In the genomic region with DNA sequence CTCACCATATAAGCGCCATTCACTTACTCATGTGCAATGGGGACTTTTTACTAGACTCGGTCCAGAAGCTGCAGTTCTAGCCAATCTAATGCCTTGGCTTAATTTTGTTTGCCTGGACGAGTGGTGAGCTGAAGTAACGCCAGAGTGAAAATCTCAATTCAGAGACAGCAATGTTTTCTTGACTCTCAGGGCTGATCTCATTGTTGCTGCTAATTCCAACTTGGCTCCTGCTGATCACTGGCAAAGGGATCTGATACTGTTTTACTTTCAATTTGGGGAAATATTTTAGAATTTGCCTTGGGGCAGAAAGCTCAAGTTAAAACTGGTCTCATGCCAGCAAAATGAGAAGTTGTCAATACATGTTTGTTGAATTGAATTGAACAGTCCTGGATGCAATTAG, we compare ENCODE assay signal across 18 cellular contexts.
DNase-seq lines count a peak whose midpoint lies in the region; ATAC-seq and TF ChIP-seq lines count a peak whose summit lies in the region.
"Had no signal": no experiment of that assay in that cellular context is flagged by ENCODE, and none has a peak within 500 bp of the region (broad histone marks: within the 10 kb centered on the region; RNA-seq: fewer than 3 reads in every experiment).

No MANE protein-coding gene starts in this region.

- H3K4me3 ChIP-seq in breast epithelium: peak overlapping the region in 1 of 3 donors; percentile 15
- no peak overlapping the region for H3K4me3 ChIP-seq in astrocyte of the cerebellum (ENCODE audit: low read depth, low read length)
- no peak overlapping the region for H3K4me3 ChIP-seq in heart left ventricle
- H3K4me3 ChIP-seq in thoracic aorta: peak overlapping the region; percentile 39
- no peak overlapping the region for H3K4me3 ChIP-seq in SK-N-SH (ENCODE audit: low read depth in 2 of 2, low read length in 1 of 2)
- H3K4me3 ChIP-seq in SJCRH30: no peak overlapping the region
- H3K4me3 ChIP-seq: lung had no signal

- no peaks in the 10 kb centered on the region for H3K79me2 ChIP-seq in SK-N-SH (ENCODE audit: insufficient read depth)

- in situ Hi-C loops in astrocyte of the cerebellum (cut with HindIII; ENCODE audit: low sequenced_read_pairs): no loop called here

- no peak for TF ChIP-seq CTCF in MCF 10A (IDR thresholded peaks at IDR 0.05; ENCODE audit: unreplicated experiment)
- no peak for TF ChIP-seq CTCF in breast epithelium (IDR thresholded peaks at IDR 0.05)
- no peak for TF ChIP-seq CTCF in astrocyte of the cerebellum (IDR thresholded peaks at IDR 0.05; ENCODE audit: low read depth, low read length, missing control alignments)
- TF ChIP-seq CTCF in heart left ventricle (IDR thresholded peaks at IDR 0.05): no peak
- no peak for TF ChIP-seq CTCF in thoracic aorta (IDR thresholded peaks at IDR 0.05)
- TF ChIP-seq CTCF in SK-N-SH (IDR thresholded peaks at IDR 0.05): no peak

- no peak overlapping the region for H3K4me3 Mint-ChIP-seq in MCF 10A (ENCODE audit: unreplicated experiment)
- H3K4me3 Mint-ChIP-seq: neural crest cell; T-helper 1 cell treated with Interleukin-12 subunit alpha and Interleukin-12 subunit beta and Interleukin-4 antibody, amounts not matched to agents 30 μg/mL and 1 μg/mL, for 36 hours had no signal

- H3K9ac ChIP-seq in SK-N-SH: no peak overlapping the region

- no peaks in the 10 kb centered on the region for H4K20me1 ChIP-seq in SK-N-SH (ENCODE audit: insufficient read depth)

- peak in 3 of 4 donors; percentile 38 to 47 (median 45) for ATAC-seq in heart left ventricle
- ATAC-seq in thoracic aorta (ENCODE audit: insufficient number of reproducible peaks, low FRiP score, low read depth): no peak
- ATAC-seq in HG03039 (IDR thresholded peaks at IDR 0.05; ENCODE audit: unreplicated experiment): no peak
- ATAC-seq: activated naive CD4-positive, alpha-beta T cell treated with anti-CD3 and anti-CD28 coated beads, Interleukin-2, amount 50 U/mL, for 72 hours had no signal

- no peak overlapping the region for H3K27ac ChIP-seq in breast epithelium
- H3K27ac ChIP-seq in heart left ventricle: no peak overlapping the region
- H3K27ac ChIP-seq in thoracic aorta: peak overlapping the region in 1 of 2 donors; percentile 14
- H3K27ac ChIP-seq in SK-N-SH (ENCODE audit: low read depth in 2 of 2, low read length in 1 of 2): no peak overlapping the region
- H3K27ac ChIP-seq in SJCRH30: no peak overlapping the region

- 71 to 77% (median 74%) methylated on average over 4 of the region's 4 CpGs for WGBS in heart left ventricle, 4 donors
- 89% methylated on average over 4 of the region's 4 CpGs for WGBS in SK-N-SH (ENCODE audit: low lambda C conversion rate)

- H3K9me3 ChIP-seq in breast epithelium (no peaks in the 10 kb centered on the region), heart left ventricle (no peaks in the 10 kb centered on the region), thoracic aorta (no peaks in the 10 kb centered on the region), SK-N-SH (no peaks in the 10 kb centered on the region), SJCRH30 (replicated peaks) (no peaks in the 10 kb centered on the region)
- H3K9me3 ChIP-seq: Caco-2 had no signal

- no peaks in the 10 kb centered on the region for H3K4me1 ChIP-seq in breast epithelium
- H3K4me1 ChIP-seq in heart left ventricle: no peaks in the 10 kb centered on the region
- H3K4me1 ChIP-seq in thoracic aorta (ENCODE audit: control insufficient read depth in 1 of 2, low read depth in 2 of 2): peaks cover 7 to 31% of the 10 kb centered on the region in 2 donors
- no peaks in the 10 kb centered on the region for H3K4me1 ChIP-seq in SK-N-SH (ENCODE audit: control insufficient read depth in 1 of 2, insufficient read depth in 2 of 2, low read depth in 1 of 2, low read length in 1 of 2)
- H3K4me1 ChIP-seq in SJCRH30: no peaks in the 10 kb centered on the region
- H3K4me1 ChIP-seq: Caco-2 had no signal

- H3K27ac Mint-ChIP-seq in MCF 10A (ENCODE audit: low read depth, unreplicated experiment): no peak overlapping the region
- H3K27ac Mint-ChIP-seq: activated naive CD4-positive, alpha-beta T cell treated with anti-CD3 and anti-CD28 coated beads, Interleukin-2, amount 50 U/mL, for 72 hours; T-helper 1 cell treated with Interleukin-12 subunit alpha and Interleukin-12 subunit beta and Interleukin-4 antibody, amounts not matched to agents 30 μg/mL and 1 μg/mL, for 36 hours had no signal

- BruUV-seq in MCF 10A (replicated peaks; lab: Mats Ljungman, UMichigan): no TSS peak

- H3K9me3 Mint-ChIP-seq in MCF 10A (ENCODE audit: unreplicated experiment): no peaks in the 10 kb centered on the region
- H3K9me3 Mint-ChIP-seq: neural crest cell had no signal

- TF ChIP-seq POLR2A in breast epithelium (IDR thresholded peaks at IDR 0.05) (no peak), heart left ventricle (IDR thresholded peaks at IDR 0.05) (no peak)

- POLR2A ChIA-PET in MCF 10A (lab: Yijun Ruan, JAX) (no interaction called here), SK-N-SH (lab: Yijun Ruan, JAX) (no interaction called here)

- intact Hi-C loops in MCF 10A (cut with micrococcal nuclease) (no loop called here), breast epithelium (cut with DNase I; ENCODE audit: low total_unique reads) (no loop called here), heart left ventricle (cut with DNase I) (no loop called here)

- CTCF ChIA-PET in MCF 10A (lab: Yijun Ruan, JAX) (no interaction called here), SK-N-SH (lab: Yijun Ruan, JAX) (no interaction called here)

- H3K4me2 ChIP-seq in SK-N-SH: no peak overlapping the region

- no peak for TF ChIP-seq EP300 in SK-N-SH (IDR thresholded peaks at IDR 0.05; ENCODE audit: borderline replicate concordance in 1 of 2, low read depth in 1 of 2, low read length in 1 of 2)

- H3K27me3 ChIP-seq in breast epithelium: no peaks in the 10 kb centered on the region
- H3K27me3 ChIP-seq in heart left ventricle: no peaks in the 10 kb centered on the region
- H3K27me3 ChIP-seq in thoracic aorta (replicated peaks; ENCODE audit: insufficient read depth): no peaks in the 10 kb centered on the region
- no peaks in the 10 kb centered on the region for H3K27me3 ChIP-seq in SK-N-SH (ENCODE audit: insufficient read depth)
- no peaks in the 10 kb centered on the region for H3K27me3 ChIP-seq in SJCRH30

- H2AFZ ChIP-seq in SK-N-SH (ENCODE audit: low read depth): no peak overlapping the region

- no peaks in the 10 kb centered on the region for H3F3A ChIP-seq in SK-N-SH (replicated peaks; ENCODE audit: insufficient read depth)

- H3K27me3 Mint-ChIP-seq in MCF 10A (ENCODE audit: insufficient read depth, unreplicated experiment): no peaks in the 10 kb centered on the region

- H3K36me3 Mint-ChIP-seq in MCF 10A (ENCODE audit: insufficient read depth, unreplicated experiment): no peaks in the 10 kb centered on the region
- H3K36me3 Mint-ChIP-seq: activated naive CD4-positive, alpha-beta T cell treated with anti-CD3 and anti-CD28 coated beads, Interleukin-2, amount 50 U/mL, for 72 hours had no signal

- H3K36me3 ChIP-seq in breast epithelium: no peaks in the 10 kb centered on the region
- H3K36me3 ChIP-seq in heart left ventricle: no peaks in the 10 kb centered on the region
- no peaks in the 10 kb centered on the region for H3K36me3 ChIP-seq in thoracic aorta
- no peaks in the 10 kb centered on the region for H3K36me3 ChIP-seq in SK-N-SH (replicated peaks in 1 of 2; ENCODE audit: control insufficient read depth in 1 of 2, insufficient read depth in 2 of 2, low read length in 1 of 2)
- no peaks in the 10 kb centered on the region for H3K36me3 ChIP-seq in SJCRH30

- peaks cover 5% of the 10 kb centered on the region for H3K4me1 Mint-ChIP-seq in MCF 10A (ENCODE audit: insufficient read depth, unreplicated experiment)

- H3K9me2 ChIP-seq in SK-N-SH: no peaks in the 10 kb centered on the region

- DNase-seq in MCF 10A (ENCODE audit: unreplicated experiment) (peak; percentile 3), breast epithelium (ENCODE audit: low spot score in 2 of 2) (no peak), astrocyte of the cerebellum (ENCODE audit: low read depth) (peak; percentile 46), heart left ventricle (peak in 1 of 5 donors; percentile 6), thoracic aorta (ENCODE audit: low spot score) (no peak), SK-N-SH (no peak), SJCRH30 (no peak)
- DNase-seq: activated CD4-positive, alpha-beta T cell treated with anti-CD3 and anti-CD28 coated beads for 1 hour; Caco-2; GDM1; MV-4-11; NCI-H524; stimulated activated naive CD4-positive, alpha-beta T cell treated with Interleukin-2 at 50 U/mL for 16 hours had no signal

- TF ChIP-seq RAD21 in SK-N-SH (IDR thresholded peaks at IDR 0.05; ENCODE audit: low read length): no peak

TF ChIP-seq in SK-N-SH, 30 proteins besides CTCF, POLR2A, EP300 and RAD21 (continues in another document):
- TF ChIP-seq MXI1 (IDR thresholded peaks at IDR 0.05; ENCODE audit: low read depth, low read length) (no peak), NRF1 (IDR thresholded peaks at IDR 0.05; ENCODE audit: low read depth, low read length) (no peak), FOSL2 (IDR thresholded peaks at IDR 0.05; ENCODE audit: borderline replicate concordance, low read depth) (no peak), NFIC (IDR thresholded peaks at IDR 0.05; ENCODE audit: borderline replicate concordance) (no peak), GATA2 (CRISPR knock-in tag; IDR thresholded peaks at IDR 0.05) (no peak), MEF2A (IDR thresholded peaks at IDR 0.05; ENCODE audit: borderline replicate concordance, low read depth) (no peak)
- TF ChIP-seq, protein P1, sequence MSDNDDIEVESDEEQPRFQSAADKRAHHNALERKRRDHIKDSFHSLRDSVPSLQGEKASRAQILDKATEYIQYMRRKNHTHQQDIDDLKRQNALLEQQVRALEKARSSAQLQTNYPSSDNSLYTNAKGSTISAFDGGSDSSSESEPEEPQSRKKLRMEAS (IDR thresholded peaks at IDR 0.05; ENCODE audit: low read depth): no peak
- TF ChIP-seq, protein P2, sequence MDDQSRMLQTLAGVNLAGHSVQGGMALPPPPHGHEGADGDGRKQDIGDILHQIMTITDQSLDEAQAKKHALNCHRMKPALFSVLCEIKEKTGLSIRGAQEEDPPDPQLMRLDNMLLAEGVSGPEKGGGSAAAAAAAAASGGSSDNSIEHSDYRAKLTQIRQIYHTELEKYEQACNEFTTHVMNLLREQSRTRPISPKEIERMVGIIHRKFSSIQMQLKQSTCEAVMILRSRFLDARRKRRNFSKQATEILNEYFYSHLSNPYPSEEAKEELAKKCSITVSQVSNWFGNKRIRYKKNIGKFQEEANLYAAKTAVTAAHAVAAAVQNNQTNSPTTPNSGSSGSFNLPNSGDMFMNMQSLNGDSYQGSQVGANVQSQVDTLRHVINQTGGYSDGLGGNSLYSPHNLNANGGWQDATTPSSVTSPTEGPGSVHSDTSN (IDR thresholded peaks at IDR 0.05): no peak

Comparison
In these comparisons a context has a peak if more than half of its experiments do, and no peak if none do; other contexts are left out.
1. DNase-seq: peak in MCF 10A (single experiment) and astrocyte of the cerebellum (single experiment); none in breast epithelium (0 of 2), thoracic aorta (single experiment), SK-N-SH (single experiment) and SJCRH30 (0 of 2).
2. ATAC-seq: peak in heart left ventricle (3 of 4); none in thoracic aorta (single experiment) and HG03039 (single experiment).